19 cellular contexts compared by ENCODE assay signal in the genomic region with DNA sequence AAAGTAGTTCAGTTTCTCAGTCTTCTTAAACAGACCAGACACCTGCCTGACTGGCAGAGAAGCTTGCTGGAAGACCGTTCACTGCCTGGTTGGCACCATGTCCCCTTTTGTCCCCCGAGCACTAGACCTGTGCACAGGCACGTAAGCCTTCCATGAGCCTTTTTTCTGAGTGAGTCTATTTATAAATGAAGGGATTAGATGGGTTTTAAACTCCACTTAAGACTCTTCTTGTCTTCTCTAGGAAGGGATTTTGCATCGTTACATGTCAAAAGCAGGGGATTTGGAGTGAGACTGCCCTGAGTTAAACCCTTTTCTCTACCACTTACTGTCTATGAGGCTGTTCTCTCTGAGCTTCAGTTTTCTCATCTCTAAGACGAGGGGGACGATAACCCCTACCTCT.
"Had no signal": no experiment of that assay in that cellular context is flagged by ENCODE, and none has a peak within 500 bp of the region (broad histone marks: within the 10 kb centered on the region; RNA-seq: fewer than 3 reads in every experiment).

No MANE protein-coding gene starts in this region.

- DNase-seq: activated B cell treated with CpG ODN at 0.5 μM for 24 hours; activated CD4-positive, alpha-beta memory T cell treated with anti-CD3 and anti-CD28 coated beads for 36 hours; activated CD4-positive, alpha-beta T cell treated with anti-CD3 and anti-CD28 coated beads for 4 hours; activated CD8-positive, alpha-beta memory T cell treated with anti-CD3 and anti-CD28 coated beads, Interleukin-2, amount 10 ng/mL, durations not matched to agents 7 days and 5 days; activated naive CD4-positive, alpha-beta T cell treated with Interleukin-2 at 50 U/mL for 16 hours; body of pancreas; central memory CD4-positive, alpha-beta T cell; endodermal cell; foreskin fibroblast; hypothalamus; midbrain; occipital lobe; posterior cingulate gyrus; upper lobe of left lung had no signal

- H3K27me3 ChIP-seq: body of pancreas, upper lobe of left lung had no signal

- H3K27ac ChIP-seq: body of pancreas, epithelial cell of prostate, thoracic aorta had no signal

- H3K36me3 Mint-ChIP-seq: activated CD8-positive, alpha-beta memory T cell treated with anti-CD3 and anti-CD28 coated beads, Interleukin-2, amount 10 ng/mL, durations not matched to agents 7 days and 5 days had no signal

- H3K4me3 ChIP-seq: body of pancreas, thoracic aorta, upper lobe of left lung had no signal

- H3K4me1 Mint-ChIP-seq: endodermal cell had no signal

- H3K27ac Mint-ChIP-seq: activated B cell treated with CpG ODN at 0.5 μM for 24 hours; activated CD4-positive, alpha-beta memory T cell treated with anti-CD3 and anti-CD28 coated beads for 36 hours; activated CD8-positive, alpha-beta memory T cell treated with anti-CD3 and anti-CD28 coated beads, Interleukin-2, amount 10 ng/mL, durations not matched to agents 7 days and 5 days; activated T-helper 2 cell treated with anti-CD3 and anti-CD28 coated beads, Interferon-gamma antibody, Interleukin-2, Interleukin-4, amounts not matched to agents 10 μg/mL and 5 μg/mL and 100 μg/mL, durations not matched to agents 14 hours and 24 hours and 36 hours; endodermal cell; nephron; T-helper 2 cell treated with Interferon-gamma antibody and Interleukin-4, amounts not matched to agents 5 μg/mL and 100 μg/mL, for 36 hours had no signal

- ATAC-seq: activated CD8-positive, alpha-beta memory T cell treated with anti-CD3 and anti-CD28 coated beads, Interleukin-2, amount 10 ng/mL, durations not matched to agents 7 days and 5 days; body of pancreas had no signal

- H3K9me3 Mint-ChIP-seq: activated B cell treated with CpG ODN at 0.5 μM for 24 hours; activated CD4-positive, alpha-beta memory T cell treated with anti-CD3 and anti-CD28 coated beads for 36 hours; activated T-helper 2 cell treated with anti-CD3 and anti-CD28 coated beads, Interferon-gamma antibody, Interleukin-2, Interleukin-4, amounts not matched to agents 10 μg/mL and 5 μg/mL and 100 μg/mL, durations not matched to agents 14 hours and 24 hours and 36 hours; endodermal cell; nephron; T-helper 2 cell treated with Interferon-gamma antibody and Interleukin-4, amounts not matched to agents 5 μg/mL and 100 μg/mL, for 36 hours had no signal

- H3K4me1 ChIP-seq: body of pancreas had no signal

- H3K27me3 Mint-ChIP-seq: activated B cell treated with CpG ODN at 0.5 μM for 24 hours; activated CD4-positive, alpha-beta memory T cell treated with anti-CD3 and anti-CD28 coated beads for 36 hours; activated CD8-positive, alpha-beta memory T cell treated with anti-CD3 and anti-CD28 coated beads, Interleukin-2, amount 10 ng/mL, durations not matched to agents 7 days and 5 days had no signal

- H3K4me3 Mint-ChIP-seq: activated B cell treated with CpG ODN at 0.5 μM for 24 hours; activated CD4-positive, alpha-beta memory T cell treated with anti-CD3 and anti-CD28 coated beads for 36 hours; activated CD8-positive, alpha-beta memory T cell treated with anti-CD3 and anti-CD28 coated beads, Interleukin-2, amount 10 ng/mL, durations not matched to agents 7 days and 5 days; endodermal cell; nephron; T-helper 2 cell treated with Interferon-gamma antibody and Interleukin-4, amounts not matched to agents 5 μg/mL and 100 μg/mL, for 36 hours had no signal

- H3K9me3 ChIP-seq: body of pancreas, thoracic aorta, upper lobe of left lung had no signal
